11 cellular contexts compared by ENCODE assay signal in genomic region chr15:92074646-92075045, GRCh38.
DNase-seq lines count a peak whose midpoint lies in the region; ATAC-seq and TF ChIP-seq lines count a peak whose summit lies in the region.
"Had no signal": no experiment of that assay in that cellular context is flagged by ENCODE, and none has a peak within 500 bp of the region (broad histone marks: within the 10 kb centered on the region; RNA-seq: fewer than 3 reads in every experiment).

No MANE protein-coding gene starts in this region.

- H3K36me3 ChIP-seq in SK-N-SH (replicated peaks in 1 of 2; ENCODE audit: control insufficient read depth in 1 of 2, insufficient read depth in 2 of 2, low read length in 1 of 2): no peaks in the 10 kb centered on the region
- no peaks in the 10 kb centered on the region for H3K36me3 ChIP-seq in gastroesophageal sphincter
- no peaks in the 10 kb centered on the region for H3K36me3 ChIP-seq in thoracic aorta

- peaks cover 8 to 24% of the 10 kb centered on the region in 2 experiments; a peak in 3 of 4 replicates for H3K4me1 ChIP-seq in SK-N-SH (ENCODE audit: control insufficient read depth in 1 of 2, insufficient read depth in 2 of 2, low read depth in 1 of 2, low read length in 1 of 2)
- H3K4me1 ChIP-seq in gastroesophageal sphincter: peaks cover 0 to 41% (median 0%) of the 10 kb centered on the region in 3 donors
- H3K4me1 ChIP-seq in thoracic aorta (ENCODE audit: control insufficient read depth in 1 of 2, low read depth in 2 of 2): peaks cover 7 to 36% of the 10 kb centered on the region in 2 donors

- CTCF ChIA-PET in SK-N-SH (lab: Yijun Ruan, JAX): interaction anchor here (1.2 to 6.4 kb wide), 4 partner anchors 10 to 368 kb away, joined by 4 to 112 read pairs (median 28); partner anchors contain the start of gene SLCO3A1

- 41% methylated on average over 3 of the region's 5 CpGs for WGBS in SK-N-SH (ENCODE audit: low lambda C conversion rate)
- WGBS in gastroesophageal sphincter (ENCODE audit: low coverage in 1 of 2), 2 donors: 42% methylated on average over 5 of the region's 5 CpGs; no CpG with 5 or more reads in 1 of the 2 donors

- H3F3A ChIP-seq in SK-N-SH (replicated peaks; ENCODE audit: insufficient read depth): peaks cover 6% of the 10 kb centered on the region

- peak overlapping the region; percentile 25 for H3K27ac Mint-ChIP-seq in activated T-cell treated with anti-CD3 and anti-CD28 coated beads, Interleukin-2, amount 50 U/mL, for 72 hours

- no peak overlapping the region for H3K27ac ChIP-seq in SK-N-SH (ENCODE audit: low read depth in 2 of 2, low read length in 1 of 2)
- H3K27ac ChIP-seq in gastroesophageal sphincter: no peak overlapping the region
- H3K27ac ChIP-seq in thoracic aorta: no peak overlapping the region

- no peak overlapping the region for H3K9ac ChIP-seq in SK-N-SH

- no peaks in the 10 kb centered on the region for H3K9me2 ChIP-seq in SK-N-SH

- H2AFZ ChIP-seq in SK-N-SH (ENCODE audit: low read depth): no peak overlapping the region

- no peaks in the 10 kb centered on the region for H4K20me1 ChIP-seq in SK-N-SH (ENCODE audit: insufficient read depth)

- H3K4me1 Mint-ChIP-seq in activated T-cell treated with anti-CD3 and anti-CD28 coated beads, Interleukin-2, amount 50 U/mL, for 72 hours (ENCODE audit: low read depth): peaks cover 38% of the 10 kb centered on the region

- H3K79me2 ChIP-seq in SK-N-SH (ENCODE audit: insufficient read depth): peaks cover 5% of the 10 kb centered on the region; the same call in 1 of the 2 replicates

- 0 out of 2 replicates have a peak overlapping the region, but pooled peaks have one; percentile 6 for H3K4me2 ChIP-seq in SK-N-SH

- H3K4me3 ChIP-seq in SK-N-SH (ENCODE audit: low read depth in 2 of 2, low read length in 1 of 2): no peak overlapping the region
- no peak overlapping the region for H3K4me3 ChIP-seq in gastroesophageal sphincter
- H3K4me3 ChIP-seq in thoracic aorta: no peak overlapping the region

- H3K27me3 ChIP-seq in SK-N-SH (ENCODE audit: insufficient read depth) (no peaks in the 10 kb centered on the region), gastroesophageal sphincter (no peaks in the 10 kb centered on the region), thoracic aorta (replicated peaks; ENCODE audit: insufficient read depth) (no peaks in the 10 kb centered on the region)

- H3K4me3 Mint-ChIP-seq in activated T-cell treated with anti-CD3 and anti-CD28 coated beads, Interleukin-2, amount 50 U/mL, for 72 hours: no peak overlapping the region
- H3K4me3 Mint-ChIP-seq: naive B cell had no signal

- no peak for TF ChIP-seq RAD21 in SK-N-SH (IDR thresholded peaks at IDR 0.05; ENCODE audit: low read length)

- TF ChIP-seq POLR2A in gastroesophageal sphincter (IDR thresholded peaks at IDR 0.05): no peak
- no peak for TF ChIP-seq POLR2A in GM18505 (IDR thresholded peaks at IDR 0.05; ENCODE audit: borderline replicate concordance, extremely low read depth, insufficient read depth, insufficient read length)
- TF ChIP-seq POLR2A in erythroblast (IDR thresholded peaks at IDR 0.05; ENCODE audit: low read length): no peak

- H3K27me3 Mint-ChIP-seq in activated T-cell treated with anti-CD3 and anti-CD28 coated beads, Interleukin-2, amount 50 U/mL, for 72 hours (ENCODE audit: low read depth): no peaks in the 10 kb centered on the region

- H3K36me3 Mint-ChIP-seq in activated T-cell treated with anti-CD3 and anti-CD28 coated beads, Interleukin-2, amount 50 U/mL, for 72 hours (ENCODE audit: insufficient read depth in 2 of 2): no peaks in the 10 kb centered on the region
- H3K36me3 Mint-ChIP-seq: naive B cell had no signal

- TF ChIP-seq CTCF in SK-N-SH (IDR thresholded peaks at IDR 0.05): no peak
- no peak for TF ChIP-seq CTCF in gastroesophageal sphincter (IDR thresholded peaks at IDR 0.05)
- TF ChIP-seq CTCF in thoracic aorta (IDR thresholded peaks at IDR 0.05): no peak

- POLR2A ChIA-PET in SK-N-SH (lab: Yijun Ruan, JAX): interaction anchor here (0.8 kb wide), 1 partner anchor 13 kb away, joined by 3 read pairs; no protein-coding TSS in a partner anchor

- no peaks in the 10 kb centered on the region for H3K9me3 Mint-ChIP-seq in activated T-cell treated with anti-CD3 and anti-CD28 coated beads, Interleukin-2, amount 50 U/mL, for 72 hours
- H3K9me3 Mint-ChIP-seq: naive B cell had no signal

- no peak for DNase-seq in activated T-cell treated with anti-CD3 and anti-CD28 coated beads, Interleukin-2, amount 50 U/mL, for 72 hours
- DNase-seq in activated T-cell treated with anti-CD3 and anti-CD28 coated beads, Interleukin-2, amount 50 U/mL, for 48 hours: no peak
- no peak for DNase-seq in SK-N-SH
- DNase-seq in thoracic aorta (ENCODE audit: low spot score): peak; percentile 19
- no peak for DNase-seq in globus pallidus (ENCODE audit: low spot score)
- no peak for DNase-seq in erythroblast (lab: John Stamatoyannopoulos, UW)
- DNase-seq: activated CD8-positive, alpha-beta memory T cell treated with anti-CD3 and anti-CD28 coated beads, Interleukin-2, amount 50 U/mL, for 48 hours; caudate nucleus; naive B cell had no signal

- no peak for TF ChIP-seq EP300 in SK-N-SH (IDR thresholded peaks at IDR 0.05; ENCODE audit: borderline replicate concordance in 1 of 2, low read depth in 1 of 2, low read length in 1 of 2)
- no peak for TF ChIP-seq EP300 in gastroesophageal sphincter (IDR thresholded peaks at IDR 0.05)

- H3K9me3 ChIP-seq in SK-N-SH (no peaks in the 10 kb centered on the region), gastroesophageal sphincter (no peaks in the 10 kb centered on the region), thoracic aorta (no peaks in the 10 kb centered on the region)

- ATAC-seq in activated T-cell treated with anti-CD3 and anti-CD28 coated beads, Interleukin-2, amount 50 U/mL, for 72 hours (replicated peaks in 1 of 2): no peak
- ATAC-seq in gastroesophageal sphincter: peak; percentile 59
- ATAC-seq in thoracic aorta (ENCODE audit: insufficient number of reproducible peaks, low FRiP score, low read depth): no peak
- ATAC-seq in GM18505 (IDR thresholded peaks at IDR 0.05; ENCODE audit: unreplicated experiment): no peak

TF ChIP-seq in SK-N-SH, 30 proteins besides CTCF, POLR2A, EP300 and RAD21:
- peak; percentile 55; the same call in 1 of the 2 replicates for TF ChIP-seq NFIC (IDR thresholded peaks at IDR 0.05; ENCODE audit: borderline replicate concordance)
- TF ChIP-seq, protein P1, sequence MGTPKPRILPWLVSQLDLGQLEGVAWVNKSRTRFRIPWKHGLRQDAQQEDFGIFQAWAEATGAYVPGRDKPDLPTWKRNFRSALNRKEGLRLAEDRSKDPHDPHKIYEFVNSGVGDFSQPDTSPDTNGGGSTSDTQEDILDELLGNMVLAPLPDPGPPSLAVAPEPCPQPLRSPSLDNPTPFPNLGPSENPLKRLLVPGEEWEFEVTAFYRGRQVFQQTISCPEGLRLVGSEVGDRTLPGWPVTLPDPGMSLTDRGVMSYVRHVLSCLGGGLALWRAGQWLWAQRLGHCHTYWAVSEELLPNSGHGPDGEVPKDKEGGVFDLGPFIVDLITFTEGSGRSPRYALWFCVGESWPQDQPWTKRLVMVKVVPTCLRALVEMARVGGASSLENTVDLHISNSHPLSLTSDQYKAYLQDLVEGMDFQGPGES (IDR thresholded peaks at IDR 0.05; ENCODE audit: low read depth, low read length): no peak
- TF ChIP-seq, protein P2, sequence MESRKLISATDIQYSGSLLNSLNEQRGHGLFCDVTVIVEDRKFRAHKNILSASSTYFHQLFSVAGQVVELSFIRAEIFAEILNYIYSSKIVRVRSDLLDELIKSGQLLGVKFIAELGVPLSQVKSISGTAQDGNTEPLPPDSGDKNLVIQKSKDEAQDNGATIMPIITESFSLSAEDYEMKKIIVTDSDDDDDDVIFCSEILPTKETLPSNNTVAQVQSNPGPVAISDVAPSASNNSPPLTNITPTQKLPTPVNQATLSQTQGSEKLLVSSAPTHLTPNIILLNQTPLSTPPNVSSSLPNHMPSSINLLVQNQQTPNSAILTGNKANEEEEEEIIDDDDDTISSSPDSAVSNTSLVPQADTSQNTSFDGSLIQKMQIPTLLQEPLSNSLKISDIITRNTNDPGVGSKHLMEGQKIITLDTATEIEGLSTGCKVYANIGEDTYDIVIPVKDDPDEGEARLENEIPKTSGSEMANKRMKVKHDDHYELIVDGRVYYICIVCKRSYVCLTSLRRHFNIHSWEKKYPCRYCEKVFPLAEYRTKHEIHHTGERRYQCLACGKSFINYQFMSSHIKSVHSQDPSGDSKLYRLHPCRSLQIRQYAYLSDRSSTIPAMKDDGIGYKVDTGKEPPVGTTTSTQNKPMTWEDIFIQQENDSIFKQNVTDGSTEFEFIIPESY (IDR thresholded peaks at IDR 0.05; ENCODE audit: borderline replicate concordance, low read depth): 0 out of 2 replicates have a peak, but pooled peaks have one; percentile 38
- TF ChIP-seq TAF1 (IDR thresholded peaks at IDR 0.05; ENCODE audit: borderline replicate concordance, low read depth, low read length): no peak
